27 cellular contexts compared by ENCODE assay signal in the genomic region with DNA sequence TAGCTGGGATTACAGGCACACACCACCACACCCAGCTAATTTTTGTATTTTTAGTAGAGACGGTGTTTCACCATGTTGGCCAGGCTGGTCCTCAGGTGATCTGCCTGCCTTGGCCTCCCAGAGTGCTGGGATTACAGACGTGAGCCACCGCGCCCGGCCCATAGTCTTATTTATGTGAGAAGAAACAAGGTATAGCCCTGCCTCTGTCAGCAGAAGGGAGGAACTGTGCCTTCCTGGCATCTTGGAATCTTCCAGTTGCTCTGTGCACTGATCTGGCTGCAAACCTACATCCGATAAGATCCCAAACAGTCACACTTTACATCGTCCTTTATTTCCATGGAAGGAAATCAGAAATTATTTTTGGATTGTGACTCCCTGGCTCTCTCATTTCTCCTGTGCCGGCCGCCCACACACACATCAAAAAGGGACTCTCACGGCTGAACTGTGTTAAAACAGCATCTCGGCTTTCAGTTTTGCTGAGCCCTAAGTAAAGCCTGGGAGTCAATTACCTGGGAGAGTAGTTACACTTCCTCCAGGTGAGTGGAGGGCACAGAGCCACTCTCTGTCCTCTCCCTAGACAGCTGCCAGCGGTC. TPM values are rescaled to one million over a fixed set of nuclear protein-coding genes. Genes with fewer than 3 reads are reported as not detected.
DNase-seq lines count a peak whose midpoint lies in the region.
"Had no signal": no experiment of that assay in that cellular context is flagged by ENCODE, and none has a peak within 500 bp of the region (broad histone marks: within the 10 kb centered on the region; RNA-seq: fewer than 3 reads in every experiment).

No MANE protein-coding gene starts in this region.

- peak overlapping the region; percentile 41 for H3K27ac ChIP-seq in angular gyrus (ENCODE audit: low read depth, low read length)
- H3K27ac ChIP-seq in skeletal muscle tissue (ENCODE audit: low read depth, low read length), result peak overlapping the region; percentile 16
- H3K27ac ChIP-seq: brain microvascular endothelial cell, HL-60, tibial artery had no signal

- peaks cover 56 to 65% (median 61%) of the 10 kb centered on the region in 3 donors for H3K36me3 ChIP-seq in skeletal muscle tissue (ENCODE audit: control insufficient read depth in 3 of 3, insufficient read depth in 3 of 3, low read length in 3 of 3)

- DNase-seq in COLO668 (lab: John Stamatoyannopoulos, UW; ENCODE audit: unreplicated experiment) (peak; percentile 23), middle frontal gyrus (ENCODE audit: extremely low spot score, low spot score) (peak; percentile 48), SHP77 treated with DMSO at 0.1 percent for 48 hours (lab: John Stamatoyannopoulos, UW) (no peak), NCI-H524 (lab: John Stamatoyannopoulos, UW) (no peak), NCI-H82 treated with DMSO at 0.1 percent for 48 hours (lab: John Stamatoyannopoulos, UW; ENCODE audit: unreplicated experiment) (no peak)
- DNase-seq: activated CD4-positive, alpha-beta T cell treated with anti-CD3 and anti-CD28 coated beads, Interleukin-2, amount 50 U/mL, for 1 hour; activated CD8-positive, alpha-beta memory T cell treated with anti-CD3 and anti-CD28 coated beads, Interleukin-2, amount 50 U/mL, for 48 hours; activated naive CD4-positive, alpha-beta T cell treated with anti-CD3 and anti-CD28 coated beads, Interleukin-2, amount 50 U/mL, for 16 hours; amniotic stem cell; brain microvascular endothelial cell; C1 segment of cervical spinal cord; COR-L47; effector CD4-positive, alpha-beta T cell; H9; KBM-7; mucosa of descending colon; NCI-H1092 treated with DMSO at 0.1 percent for 48 hours; NCI-H1694 treated with DMSO at 0.1 percent for 48 hours; NCI-H510A treated with DMSO at 0.1 percent for 48 hours; retina; SK-N-SH; stimulated activated CD8-positive, alpha-beta memory T cell treated with anti-CD3 and anti-CD28 coated beads, Interleukin-4, amount 100 ng/mL, for 48 hours; stimulated activated naive CD8-positive, alpha-beta T cell treated with anti-CD3 and anti-CD28 coated beads, Interleukin-15, amount 100 ng/mL, for 72 hours had no signal

- H3K27me3 ChIP-seq in skeletal muscle tissue (ENCODE audit: control insufficient read depth in 3 of 3, insufficient read depth in 3 of 3, low read length in 3 of 3), result no peaks in the 10 kb centered on the region
- H3K27me3 ChIP-seq: brain microvascular endothelial cell, tibial artery had no signal

- H3K9me3 ChIP-seq in skeletal muscle tissue (ENCODE audit: control insufficient read depth in 3 of 3, low read length in 3 of 3), result no peaks in the 10 kb centered on the region
- H3K9me3 ChIP-seq: mucosa of descending colon, SK-N-SH, tibial artery had no signal

- no peak overlapping the region for H3K4me3 ChIP-seq in skeletal muscle tissue (ENCODE audit: low read length in 3 of 3)
- H3K4me3 ChIP-seq: mucosa of descending colon, tibial artery had no signal

- H3K9ac ChIP-seq in skeletal muscle tissue (ENCODE audit: low read depth in 1 of 3, low read length in 3 of 3), result peak overlapping the region in 1 of 3 donors; percentile 45
- H3K9ac ChIP-seq: SK-N-SH had no signal

- H3K4me1 ChIP-seq in skeletal muscle tissue (ENCODE audit: control insufficient read depth in 3 of 3, insufficient read depth in 3 of 3, low read length in 3 of 3), result peaks cover 20 to 41% (median 39%) of the 10 kb centered on the region in 3 donors
- H3K4me1 ChIP-seq: tibial artery had no signal

RNA-seq across cellular contexts. Expression of a gene that starts 23.3 kb away (rescaled TPM):
- 37.6 TPM for total RNA-seq in skeletal muscle tissue

Comparison
In these comparisons a context has a peak if more than half of its experiments do, and no peak if none do; other contexts are left out.
1. DNase-seq: peak in COLO668 (single experiment) and middle frontal gyrus (single experiment); none in SHP77 treated with DMSO at 0.1 percent for 48 hours (single experiment), NCI-H524 (0 of 2) and NCI-H82 treated with DMSO at 0.1 percent for 48 hours (single experiment).